Comparison of ENCODE assay signal across 36 cellular contexts in genomic region chr6:4187480-4187879, GRCh38.
"Had no signal": no experiment of that assay in that cellular context is flagged by ENCODE, and none has a peak within 500 bp of the region (broad histone marks: within the 10 kb centered on the region; RNA-seq: fewer than 3 reads in every experiment).

No MANE protein-coding gene starts in this region.

- DNase-seq: activated B cell treated with CpG ODN at 0.5 μM for 24 hours; activated CD4-positive, alpha-beta memory T cell treated with anti-CD3 and anti-CD28 coated beads for 36 hours; activated CD4-positive, alpha-beta T cell treated with anti-CD3 and anti-CD28 coated beads for 4 hours; activated CD4-positive, alpha-beta T cell treated with anti-CD3 and anti-CD28 coated beads, Interleukin-2, amount 50 U/mL, for 1 hour; activated CD4-positive, alpha-beta T cell treated with anti-CD3 and anti-CD28 coated beads, Interleukin-2, amount 50 U/mL, for 4 hours; activated CD4-positive, CD25-positive, alpha-beta regulatory T cell treated with anti-CD3 and anti-CD28 coated beads, Interleukin-2, amount 50 U/mL, for 72 hours; activated CD8-positive, alpha-beta memory T cell treated with anti-CD3 and anti-CD28 coated beads, Interleukin-2, amount 50 U/mL, for 4 hours; activated CD8-positive, alpha-beta T cell treated with anti-CD3 and anti-CD28 coated beads for 36 hours; activated effector memory CD4-positive, alpha-beta T cell treated with anti-CD3 and anti-CD28 coated beads, Interleukin-2, amount 50 U/mL, for 16 hours; activated gamma-delta T cell treated with Interleukin-2 at 50 U/mL for 16 hours; activated naive CD4-positive, alpha-beta T cell; activated naive CD4-positive, alpha-beta T cell treated with anti-CD3 and anti-CD28 coated beads for 36 hours; activated naive CD4-positive, alpha-beta T cell treated with anti-CD3 and anti-CD28 coated beads, Interleukin-2, amount 50 U/mL, for 16 hours; activated naive CD8-positive, alpha-beta T cell treated with anti-CD3 and anti-CD28 coated beads for 36 hours; activated T-cell treated with anti-CD3 and anti-CD28 coated beads for 4 hours; activated T-cell treated with anti-CD3 and anti-CD28 coated beads, Interleukin-2, amount 50 U/mL, for 1 hour; activated T-cell treated with anti-CD3 and anti-CD28 coated beads, Interleukin-2, amount 50 U/mL, for 4 hours; activated T-cell treated with anti-CD3 and anti-CD28 coated beads, Interleukin-2, amount 50 U/mL, for 72 hours; adrenal gland; amniotic stem cell; body of pancreas; brain microvascular endothelial cell; central memory CD4-positive, alpha-beta T cell; T-helper 1 cell; T-helper 2 cell; T-helper 9 cell had no signal

- H3K4me3 Mint-ChIP-seq: activated B cell treated with CpG ODN at 0.5 μM for 24 hours; activated CD4-positive, alpha-beta memory T cell treated with anti-CD3 and anti-CD28 coated beads for 36 hours; activated CD4-positive, alpha-beta T cell treated with anti-CD3 and anti-CD28 coated beads, Interleukin-2, amount 10 ng/mL, durations not matched to agents 24 days and 14 days; activated CD8-positive, alpha-beta T cell treated with anti-CD3 and anti-CD28 coated beads for 36 hours; activated naive CD4-positive, alpha-beta T cell treated with anti-CD3 and anti-CD28 coated beads for 36 hours; activated naive CD8-positive, alpha-beta T cell treated with anti-CD3 and anti-CD28 coated beads for 36 hours; activated T-cell treated with anti-CD3 and anti-CD28 coated beads, Interleukin-2, amount 50 U/mL, for 4 hours; activated T-cell treated with anti-CD3 and anti-CD28 coated beads, Interleukin-2, amount 50 U/mL, for 72 hours; activated T-helper 1 cell treated with anti-CD3 and anti-CD28 coated beads, Interleukin-12 subunit alpha, Interleukin-12 subunit beta, Interleukin-2, Interleukin-4 antibody, amounts not matched to agents 30 ng/mL and 10 ng/mL and 1 ng/mL, durations not matched to agents 14 hours and 24 hours and 36 hours; activated T-helper 17 cell treated with anti-CD3 and anti-CD28 coated beads, Interleukin-2, amount 50 U/mL, for 72 hours; T-helper 1 cell treated with Interleukin-12 subunit alpha and Interleukin-12 subunit beta and Interleukin-4 antibody, amounts not matched to agents 30 μg/mL and 1 μg/mL, for 36 hours; T-helper 2 cell treated with Interferon-gamma antibody and Interleukin-4, amounts not matched to agents 5 μg/mL and 100 μg/mL, for 36 hours had no signal

- H3K4me1 ChIP-seq: adrenal gland, body of pancreas, breast epithelium had no signal

- H3K4me1 Mint-ChIP-seq: activated B cell treated with CpG ODN at 0.5 μM for 24 hours had no signal

- H3K9me3 ChIP-seq: adrenal gland, body of pancreas, breast epithelium had no signal

- H3K36me3 ChIP-seq: adrenal gland, brain microvascular endothelial cell, breast epithelium had no signal

- FAIRE-seq: astrocyte, TTC549 had no signal

- H3K4me3 ChIP-seq: adrenal gland, body of pancreas, breast epithelium had no signal

- ATAC-seq: activated CD8-positive, alpha-beta T cell treated with anti-CD3 and anti-CD28 coated beads for 36 hours; activated naive CD4-positive, alpha-beta T cell treated with anti-CD3 and anti-CD28 coated beads, Interleukin-2, amount 50 U/mL, for 72 hours; activated T-cell treated with anti-CD3 and anti-CD28 coated beads, Interleukin-2, amount 50 U/mL, for 4 hours; activated T-cell treated with anti-CD3 and anti-CD28 coated beads, Interleukin-2, amount 50 U/mL, for 72 hours; activated T-helper 17 cell treated with anti-CD3 and anti-CD28 coated beads, Interleukin-2, amount 50 U/mL, for 72 hours; body of pancreas had no signal

- H3K9me3 Mint-ChIP-seq: activated B cell treated with CpG ODN at 0.5 μM for 24 hours; activated CD4-positive, alpha-beta T cell treated with anti-CD3 and anti-CD28 coated beads, Interleukin-2, amount 10 ng/mL, durations not matched to agents 24 days and 14 days; activated naive CD4-positive, alpha-beta T cell treated with anti-CD3 and anti-CD28 coated beads for 36 hours; activated naive CD8-positive, alpha-beta T cell treated with anti-CD3 and anti-CD28 coated beads for 36 hours; activated T-cell treated with anti-CD3 and anti-CD28 coated beads, Interleukin-2, amount 50 U/mL, for 4 hours; activated T-helper 1 cell treated with anti-CD3 and anti-CD28 coated beads, Interleukin-12 subunit alpha, Interleukin-12 subunit beta, Interleukin-2, Interleukin-4 antibody, amounts not matched to agents 30 ng/mL and 10 ng/mL and 1 ng/mL, durations not matched to agents 14 hours and 24 hours and 36 hours; activated T-helper 17 cell treated with anti-CD3 and anti-CD28 coated beads, Interleukin-2, amount 50 U/mL, for 72 hours; T-helper 1 cell treated with Interleukin-12 subunit alpha and Interleukin-12 subunit beta and Interleukin-4 antibody, amounts not matched to agents 30 μg/mL and 1 μg/mL, for 36 hours had no signal

- H3K36me3 Mint-ChIP-seq: activated naive CD8-positive, alpha-beta T cell treated with anti-CD3 and anti-CD28 coated beads for 36 hours had no signal

- H3K27ac Mint-ChIP-seq: activated B cell treated with CpG ODN at 0.5 μM for 24 hours; activated CD4-positive, alpha-beta memory T cell treated with anti-CD3 and anti-CD28 coated beads for 36 hours; activated CD4-positive, alpha-beta T cell treated with anti-CD3 and anti-CD28 coated beads, Interleukin-2, amount 10 ng/mL, durations not matched to agents 24 days and 14 days; activated CD8-positive, alpha-beta T cell treated with anti-CD3 and anti-CD28 coated beads for 36 hours; activated naive CD4-positive, alpha-beta T cell treated with anti-CD3 and anti-CD28 coated beads for 36 hours; activated naive CD4-positive, alpha-beta T cell treated with anti-CD3 and anti-CD28 coated beads, Interleukin-2, amount 50 U/mL, for 72 hours; activated naive CD8-positive, alpha-beta T cell treated with anti-CD3 and anti-CD28 coated beads for 36 hours; activated T-cell treated with anti-CD3 and anti-CD28 coated beads, Interleukin-2, amount 50 U/mL, for 72 hours; activated T-helper 1 cell treated with anti-CD3 and anti-CD28 coated beads, Interleukin-12 subunit alpha, Interleukin-12 subunit beta, Interleukin-2, Interleukin-4 antibody, amounts not matched to agents 30 ng/mL and 10 ng/mL and 1 ng/mL, durations not matched to agents 14 hours and 24 hours and 36 hours; activated T-helper 17 cell treated with anti-CD3 and anti-CD28 coated beads, Interleukin-2, amount 50 U/mL, for 72 hours; T-helper 1 cell treated with Interleukin-12 subunit alpha and Interleukin-12 subunit beta and Interleukin-4 antibody, amounts not matched to agents 30 μg/mL and 1 μg/mL, for 36 hours; T-helper 2 cell treated with Interferon-gamma antibody and Interleukin-4, amounts not matched to agents 5 μg/mL and 100 μg/mL, for 36 hours had no signal

- H3K27ac ChIP-seq: adrenal gland, body of pancreas, brain microvascular endothelial cell, breast epithelium, VCaP had no signal

- H3K27me3 ChIP-seq: adrenal gland, body of pancreas, brain microvascular endothelial cell, breast epithelium had no signal
